Comparison of ENCODE assay signal across 13 cellular contexts in genomic region chr4:76802546-76803021, GRCh38.
A peak's percentile ranks its signal among the peaks of the same experiment; 100 is the strongest.
DNase-seq lines count a peak whose midpoint lies in the region; FAIRE-seq and TF ChIP-seq lines count a peak whose summit lies in the region.
"Had no signal": no experiment of that assay in that cellular context is flagged by ENCODE, and none has a peak within 500 bp of the region (broad histone marks: within the 10 kb centered on the region; RNA-seq: fewer than 3 reads in every experiment).

No MANE protein-coding gene starts in this region.

- no peaks in the 10 kb centered on the region for H3K79me2 ChIP-seq in hepatocyte

- H2AFZ ChIP-seq in hepatocyte = peak overlapping the region; percentile 79

- H3K27ac ChIP-seq in hepatocyte (peak overlapping the region; percentile 78), ovary (peak overlapping the region; percentile 46 to 68)

- no peaks in the 10 kb centered on the region for H3K4me1 Mint-ChIP-seq in T-helper 2 cell treated with Interferon-gamma antibody and Interleukin-4, amounts not matched to agents 5 μg/mL and 100 μg/mL, for 36 hours (ENCODE audit: low read depth)
- no peaks in the 10 kb centered on the region for H3K4me1 Mint-ChIP-seq in activated T-helper 1 cell treated with anti-CD3 and anti-CD28 coated beads, Interleukin-12 subunit alpha, Interleukin-12 subunit beta, Interleukin-2, Interleukin-4 antibody, amounts not matched to agents 30 ng/mL and 10 ng/mL and 1 ng/mL, durations not matched to agents 14 hours and 24 hours and 36 hours (ENCODE audit: low read depth)

- 43% methylated on average over 7 of the region's 7 CpGs for WGBS in hepatocyte (ENCODE audit: low lambda C conversion rate, missing lambda C conversion rate)
- WGBS in ovary, 3 donors = 29 to 38% (median 34%) methylated on average over 7 of the region's 7 CpGs

- peaks cover 3% of the 10 kb centered on the region for H3K9me3 Mint-ChIP-seq in T-helper 2 cell treated with Interferon-gamma antibody and Interleukin-4, amounts not matched to agents 5 μg/mL and 100 μg/mL, for 36 hours
- no peaks in the 10 kb centered on the region for H3K9me3 Mint-ChIP-seq in activated T-helper 1 cell treated with anti-CD3 and anti-CD28 coated beads, Interleukin-12 subunit alpha, Interleukin-12 subunit beta, Interleukin-2, Interleukin-4 antibody, amounts not matched to agents 30 ng/mL and 10 ng/mL and 1 ng/mL, durations not matched to agents 14 hours and 24 hours and 36 hours

- FAIRE-seq in GM12891 (lab: Jason Lieb, UNC) = no peak

- no peaks in the 10 kb centered on the region for H4K20me1 ChIP-seq in hepatocyte (ENCODE audit: insufficient read depth, poor library complexity, severe bottlenecking)

- H3K9me2 ChIP-seq in hepatocyte (replicated peaks; ENCODE audit: insufficient read depth) = no peaks in the 10 kb centered on the region

- no peak overlapping the region for H3K27ac Mint-ChIP-seq in T-helper 2 cell treated with Interferon-gamma antibody and Interleukin-4, amounts not matched to agents 5 μg/mL and 100 μg/mL, for 36 hours
- no peak overlapping the region for H3K27ac Mint-ChIP-seq in activated T-helper 1 cell treated with anti-CD3 and anti-CD28 coated beads, Interleukin-12 subunit alpha, Interleukin-12 subunit beta, Interleukin-2, Interleukin-4 antibody, amounts not matched to agents 30 ng/mL and 10 ng/mL and 1 ng/mL, durations not matched to agents 14 hours and 24 hours and 36 hours

- TF ChIP-seq CTCF in astrocyte of the spinal cord (IDR thresholded peaks at IDR 0.05; ENCODE audit: low read depth, low read length) (no peak), hepatocyte (IDR thresholded peaks at IDR 0.05; ENCODE audit: poor library complexity) (no peak), ovary (IDR thresholded peaks at IDR 0.05) (no peak)

- TF ChIP-seq EP300 in ovary (IDR thresholded peaks at IDR 0.05) = no peak

- intact Hi-C loops in ovary (cut with DNase I) = no loop called here
- intact Hi-C loops in activated T-helper 1 cell treated with anti-CD3 and anti-CD28 coated beads, Interleukin-12 subunit alpha, Interleukin-12 subunit beta, Interleukin-2, Interleukin-4 antibody, amounts not matched to agents 30 ng/mL and 10 ng/mL and 1 ng/mL, durations not matched to agents 14 hours and 24 hours and 36 hours (cut with micrococcal nuclease) = no loop called here

- DNase-seq in EH (ENCODE audit: low read depth) (peak; percentile 19), astrocyte of the spinal cord (ENCODE audit: low read depth, low spot score) (peak; percentile 38), hepatocyte (ENCODE audit: low spot score) (peak; percentile 22), ovary (no peak), GM12891 (ENCODE audit: insufficient read length, low spot score) (no peak)
- DNase-seq in activated naive CD4-positive, alpha-beta T cell (lab: John Stamatoyannopoulos, UW) = no peak
- no peak for DNase-seq in T-helper 2 cell treated with Interferon-gamma antibody and Interleukin-4, amounts not matched to agents 5 μg/mL and 100 μg/mL, for 36 hours (ENCODE audit: low spot score)
- no peak for DNase-seq in activated T-helper 1 cell treated with anti-CD3 and anti-CD28 coated beads, Interleukin-12 subunit alpha, Interleukin-12 subunit beta, Interleukin-2, Interleukin-4 antibody, amounts not matched to agents 30 ng/mL and 10 ng/mL and 1 ng/mL, durations not matched to agents 14 hours and 24 hours and 36 hours (ENCODE audit: low spot score)
- DNase-seq: AML-193, amniotic stem cell, GDM1, substantia nigra had no signal

- H3K27me3 Mint-ChIP-seq in T-helper 2 cell treated with Interferon-gamma antibody and Interleukin-4, amounts not matched to agents 5 μg/mL and 100 μg/mL, for 36 hours (ENCODE audit: low read depth) = peaks cover 14% of the 10 kb centered on the region
- peaks cover 6% of the 10 kb centered on the region for H3K27me3 Mint-ChIP-seq in activated T-helper 1 cell treated with anti-CD3 and anti-CD28 coated beads, Interleukin-12 subunit alpha, Interleukin-12 subunit beta, Interleukin-2, Interleukin-4 antibody, amounts not matched to agents 30 ng/mL and 10 ng/mL and 1 ng/mL, durations not matched to agents 14 hours and 24 hours and 36 hours (ENCODE audit: insufficient read depth)

- H3K9me3 ChIP-seq in hepatocyte (ENCODE audit: low read depth) = no peaks in the 10 kb centered on the region
- no peaks in the 10 kb centered on the region for H3K9me3 ChIP-seq in ovary
- H3K9me3 ChIP-seq: prostate gland had no signal

- no peak overlapping the region for H3K4me3 ChIP-seq in astrocyte of the spinal cord (ENCODE audit: low read depth, low read length)
- no peak overlapping the region for H3K4me3 ChIP-seq in hepatocyte
- H3K4me3 ChIP-seq in ovary = no peak overlapping the region
- H3K4me3 ChIP-seq: prostate gland had no signal

- no peak overlapping the region for H3K4me3 Mint-ChIP-seq in T-helper 2 cell treated with Interferon-gamma antibody and Interleukin-4, amounts not matched to agents 5 μg/mL and 100 μg/mL, for 36 hours
- H3K4me3 Mint-ChIP-seq in activated T-helper 1 cell treated with anti-CD3 and anti-CD28 coated beads, Interleukin-12 subunit alpha, Interleukin-12 subunit beta, Interleukin-2, Interleukin-4 antibody, amounts not matched to agents 30 ng/mL and 10 ng/mL and 1 ng/mL, durations not matched to agents 14 hours and 24 hours and 36 hours = no peak overlapping the region

- H3K27me3 ChIP-seq in hepatocyte = no peaks in the 10 kb centered on the region
- no peaks in the 10 kb centered on the region for H3K27me3 ChIP-seq in ovary

- peak overlapping the region; percentile 73 for H3K4me2 ChIP-seq in hepatocyte

- no peaks in the 10 kb centered on the region for H3K36me3 ChIP-seq in hepatocyte (replicated peaks; ENCODE audit: insufficient read depth, low read depth)
- H3K36me3 ChIP-seq in ovary = no peaks in the 10 kb centered on the region
- H3K36me3 ChIP-seq: prostate gland had no signal

- TF ChIP-seq POLR2A in ovary (IDR thresholded peaks at IDR 0.05) (no peak), GM12891 (IDR thresholded peaks at IDR 0.05; ENCODE audit: low read depth, low read length) (no peak)

- in situ Hi-C loops in astrocyte of the spinal cord (cut with HindIII; ENCODE audit: low sequenced_read_pairs) = no loop called here

- H3K4me1 ChIP-seq in hepatocyte (ENCODE audit: insufficient read depth) (peaks cover 19% of the 10 kb centered on the region), ovary (ENCODE audit: insufficient read depth) (peaks cover 9% of the 10 kb centered on the region)
- H3K4me1 ChIP-seq: prostate gland had no signal

- no peaks in the 10 kb centered on the region for H3K36me3 Mint-ChIP-seq in T-helper 2 cell treated with Interferon-gamma antibody and Interleukin-4, amounts not matched to agents 5 μg/mL and 100 μg/mL, for 36 hours (ENCODE audit: low read depth)
- no peaks in the 10 kb centered on the region for H3K36me3 Mint-ChIP-seq in activated T-helper 1 cell treated with anti-CD3 and anti-CD28 coated beads, Interleukin-12 subunit alpha, Interleukin-12 subunit beta, Interleukin-2, Interleukin-4 antibody, amounts not matched to agents 30 ng/mL and 10 ng/mL and 1 ng/mL, durations not matched to agents 14 hours and 24 hours and 36 hours (ENCODE audit: low read depth)

TF ChIP-seq in GM12891, 5 proteins besides CTCF, POLR2A, EP300 and RAD21:
- TF ChIP-seq PAX5 (IDR thresholded peaks at IDR 0.05; ENCODE audit: insufficient read depth, low read length, severe bottlenecking) (no peak), TAF1 (IDR thresholded peaks at IDR 0.05; ENCODE audit: low read depth, low read length) (no peak), POU2F2 (IDR thresholded peaks at IDR 0.05; ENCODE audit: low read depth, low read length) (no peak), POLR2AphosphoS5 (IDR thresholded peaks at IDR 0.05; ENCODE audit: low read depth, low read length) (no peak), SPI1 (IDR thresholded peaks at IDR 0.05; ENCODE audit: low read depth, low read length) (no peak)

Comparison
In these comparisons a context has a peak if more than half of its experiments do, and no peak if none do; other contexts are left out.
1. DNase-seq: peak in EH (single experiment), astrocyte of the spinal cord (single experiment) and hepatocyte (single experiment); none in ovary (0 of 5), activated naive CD4-positive, alpha-beta T cell (0 of 4), T-helper 2 cell treated with Interferon-gamma antibody and Interleukin-4, amounts not matched to agents 5 μg/mL and 100 μg/mL, for 36 hours (single experiment), GM12891 (single experiment) and activated T-helper 1 cell treated with anti-CD3 and anti-CD28 coated beads, Interleukin-12 subunit alpha, Interleukin-12 subunit beta, Interleukin-2, Interleukin-4 antibody, amounts not matched to agents 30 ng/mL and 10 ng/mL and 1 ng/mL, durations not matched to agents 14 hours and 24 hours and 36 hours (single experiment).